Comparison of ENCODE assay signal across 14 cellular contexts in the genomic region with DNA sequence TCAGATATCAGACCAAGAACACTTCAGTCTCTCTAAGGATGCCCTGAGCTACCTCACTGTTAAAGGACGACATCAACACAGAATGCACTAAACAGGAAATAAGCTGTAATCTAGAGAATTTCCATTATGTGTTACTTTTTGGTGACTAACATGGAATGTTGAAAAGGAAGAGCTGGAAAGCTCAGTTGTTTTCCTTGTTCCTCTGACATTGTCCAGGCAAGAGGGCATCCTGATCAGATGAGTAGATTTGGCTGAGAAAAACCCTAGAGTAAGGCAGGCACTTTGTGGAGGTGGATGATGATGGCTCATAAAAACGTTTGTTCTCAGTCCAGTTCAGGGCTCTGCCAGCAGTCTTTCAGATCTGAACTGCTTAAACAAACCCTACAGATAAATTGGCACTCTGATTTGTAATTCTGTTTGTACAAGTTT. TPM values are rescaled to one million over a fixed set of nuclear protein-coding genes. Genes with fewer than 3 reads are reported as not detected.
A peak's percentile ranks its signal among the peaks of the same experiment; 100 is the strongest.
DNase-seq lines count a peak whose midpoint lies in the region; ATAC-seq and TF ChIP-seq lines count a peak whose summit lies in the region.
"Had no signal": no experiment of that assay in that cellular context is flagged by ENCODE, and none has a peak within 500 bp of the region (broad histone marks: within the 10 kb centered on the region; RNA-seq: fewer than 3 reads in every experiment).

No MANE protein-coding gene starts in this region.

- no peaks in the 10 kb centered on the region for H3K9me3 ChIP-seq in prostate gland
- H3K9me3 ChIP-seq: A549, upper lobe of left lung had no signal

- no peaks in the 10 kb centered on the region for H3K27me3 ChIP-seq in prostate gland (replicated peaks; ENCODE audit: insufficient read depth)
- H3K27me3 ChIP-seq: upper lobe of left lung had no signal

- H3K4me3 Mint-ChIP-seq in activated CD4-positive, alpha-beta T cell treated with anti-CD3 and anti-CD28 coated beads for 36 hours: no peak overlapping the region
- H3K4me3 Mint-ChIP-seq in glutamatergic neuron (ENCODE audit: unreplicated experiment): no peak overlapping the region
- H3K4me3 Mint-ChIP-seq: brain; natural killer cell treated with Interleukin-12 subunit alpha and Interleukin-12 subunit beta and Interleukin-15 and Interleukin-18, amount 100 ng/mL, for 72 hours had no signal

- peak overlapping the region; percentile 76 for H3K27ac Mint-ChIP-seq in activated CD4-positive, alpha-beta T cell treated with anti-CD3 and anti-CD28 coated beads for 36 hours
- no peak overlapping the region for H3K27ac Mint-ChIP-seq in glutamatergic neuron (ENCODE audit: unreplicated experiment)
- H3K27ac Mint-ChIP-seq: brain; natural killer cell treated with Interleukin-12 subunit alpha and Interleukin-12 subunit beta and Interleukin-15 and Interleukin-18, amount 100 ng/mL, for 72 hours had no signal

- no peak for TF ChIP-seq CTCF in prostate gland (IDR thresholded peaks at IDR 0.05)
- no peak for TF ChIP-seq CTCF in glutamatergic neuron (IDR thresholded peaks at IDR 0.05; ENCODE audit: partially characterized antibody, unreplicated experiment)

- POLR2A ChIA-PET in activated CD4-positive, alpha-beta T cell treated with anti-CD3 and anti-CD28 coated beads for 36 hours (lab: Charles Lee): no interaction called here

- peaks cover 5% of the 10 kb centered on the region for H3K36me3 Mint-ChIP-seq in activated CD4-positive, alpha-beta T cell treated with anti-CD3 and anti-CD28 coated beads for 36 hours (ENCODE audit: low read depth)
- no peaks in the 10 kb centered on the region for H3K36me3 Mint-ChIP-seq in glutamatergic neuron (ENCODE audit: unreplicated experiment)
- H3K36me3 Mint-ChIP-seq: natural killer cell treated with Interleukin-12 subunit alpha and Interleukin-12 subunit beta and Interleukin-15 and Interleukin-18, amount 100 ng/mL, for 72 hours had no signal

- TF ChIP-seq POLR2A in prostate gland (IDR thresholded peaks at IDR 0.05): no peak

- WGBS in prostate gland: 5% methylated on average over 2 of the region's 2 CpGs

- no peaks in the 10 kb centered on the region for H3K27me3 Mint-ChIP-seq in activated CD4-positive, alpha-beta T cell treated with anti-CD3 and anti-CD28 coated beads for 36 hours
- H3K27me3 Mint-ChIP-seq in glutamatergic neuron (ENCODE audit: unreplicated experiment): no peaks in the 10 kb centered on the region
- H3K27me3 Mint-ChIP-seq: brain; natural killer cell treated with Interleukin-12 subunit alpha and Interleukin-12 subunit beta and Interleukin-15 and Interleukin-18, amount 100 ng/mL, for 72 hours had no signal

- H3K36me3 ChIP-seq in prostate gland: no peaks in the 10 kb centered on the region

- H3K27ac ChIP-seq in epithelial cell of prostate: peak overlapping the region; percentile 26
- no peak overlapping the region for H3K27ac ChIP-seq in prostate gland
- H3K27ac ChIP-seq: A549, RWPE1, upper lobe of left lung had no signal

- H3K4me3 ChIP-seq in prostate gland: no peak overlapping the region
- H3K4me3 ChIP-seq: A549, upper lobe of left lung had no signal

- no peak for DNase-seq in activated CD4-positive, alpha-beta T cell treated with anti-CD3 and anti-CD28 coated beads for 36 hours
- DNase-seq in activated CD4-positive, alpha-beta T cell treated with anti-CD3 and anti-CD28 coated beads, Interleukin-2, amount 50 U/mL, for 4 hours: no peak
- DNase-seq in NCI-H2029 treated with DMSO at 0.1 percent for 48 hours (lab: John Stamatoyannopoulos, UW) (peak; percentile 33), epithelial cell of prostate (ENCODE audit: low read depth, low spot score) (no peak), prostate gland (ENCODE audit: low spot score) (peak; percentile 21), glutamatergic neuron (no peak), hypothalamus (lab: John Stamatoyannopoulos, UW) (no peak)
- DNase-seq: kidney had no signal

- H3K9me3 Mint-ChIP-seq in activated CD4-positive, alpha-beta T cell treated with anti-CD3 and anti-CD28 coated beads for 36 hours (ENCODE audit: low read depth): no peaks in the 10 kb centered on the region
- H3K9me3 Mint-ChIP-seq in glutamatergic neuron (ENCODE audit: unreplicated experiment): no peaks in the 10 kb centered on the region
- H3K9me3 Mint-ChIP-seq: brain; natural killer cell treated with Interleukin-12 subunit alpha and Interleukin-12 subunit beta and Interleukin-15 and Interleukin-18, amount 100 ng/mL, for 72 hours had no signal

- intact Hi-C loops in activated CD4-positive, alpha-beta T cell treated with anti-CD3 and anti-CD28 coated beads for 36 hours (cut with DNase I, micrococcal nuclease): no loop called here
- intact Hi-C loops in prostate gland (cut with DNase I): no loop called here

- H3K4me1 ChIP-seq in prostate gland (replicated peaks): no peaks in the 10 kb centered on the region
- H3K4me1 ChIP-seq: A549, upper lobe of left lung had no signal

- CTCF ChIA-PET in activated CD4-positive, alpha-beta T cell treated with anti-CD3 and anti-CD28 coated beads for 36 hours (lab: Charles Lee): interaction anchor here (0.6 to 3.1 kb wide), 5 partner anchors 29 to 100 kb away, joined by 3 to 11 read pairs (median 3); no protein-coding TSS in a partner anchor

- H3K4me1 Mint-ChIP-seq in activated CD4-positive, alpha-beta T cell treated with anti-CD3 and anti-CD28 coated beads for 36 hours: peaks cover 16% of the 10 kb centered on the region
- no peaks in the 10 kb centered on the region for H3K4me1 Mint-ChIP-seq in glutamatergic neuron (ENCODE audit: low read depth, unreplicated experiment)
- H3K4me1 Mint-ChIP-seq: brain had no signal

- ATAC-seq in activated CD4-positive, alpha-beta T cell treated with anti-CD3 and anti-CD28 coated beads for 36 hours: no peak
- no peak for ATAC-seq in HG02763 (IDR thresholded peaks at IDR 0.05; ENCODE audit: unreplicated experiment)
- ATAC-seq: natural killer cell treated with Interleukin-12 subunit alpha and Interleukin-12 subunit beta and Interleukin-15 and Interleukin-18, amount 100 ng/mL, for 72 hours had no signal

RNA-seq across cellular contexts. Expression of a gene that starts 34.0 kb away (rescaled TPM):
- total RNA-seq in activated CD4-positive, alpha-beta T cell treated with anti-CD3 and anti-CD28 coated beads for 36 hours: 10 to 100 TPM; 22.4 to 27.4 TPM
- total RNA-seq in prostate gland (10 to 100 TPM in 1 of 2 donors, 1 to 10 TPM in 1; 7.7 to 13.3 TPM), glutamatergic neuron (ENCODE audit: unreplicated experiment) (2.8 TPM)

RNA-seq across cellular contexts. Expression of a gene that starts 34.2 kb away (rescaled TPM):
- total RNA-seq in activated CD4-positive, alpha-beta T cell treated with anti-CD3 and anti-CD28 coated beads for 36 hours: 1 to 10 TPM; 4.0 to 5.0 TPM
- total RNA-seq in prostate gland (1 to 10 TPM; 2.5 to 2.6 TPM), glutamatergic neuron (ENCODE audit: unreplicated experiment) (not detected)

RNA-seq across cellular contexts. Expression of a gene that starts 45.9 kb away (rescaled TPM):
- 100 to 1,000 TPM; 173 to 241 TPM for total RNA-seq in activated CD4-positive, alpha-beta T cell treated with anti-CD3 and anti-CD28 coated beads for 36 hours
- total RNA-seq in prostate gland: 10 to 100 TPM; 28.7 to 49.0 TPM
- total RNA-seq in glutamatergic neuron (ENCODE audit: unreplicated experiment): 1.9 TPM

Comparison
In these comparisons a context has a peak if more than half of its experiments do, and no peak if none do; other contexts are left out.
1. DNase-seq: peak in NCI-H2029 treated with DMSO at 0.1 percent for 48 hours (single experiment) and prostate gland (single experiment); none in activated CD4-positive, alpha-beta T cell treated with anti-CD3 and anti-CD28 coated beads for 36 hours (single experiment), activated CD4-positive, alpha-beta T cell treated with anti-CD3 and anti-CD28 coated beads, Interleukin-2, amount 50 U/mL, for 4 hours (0 of 2), epithelial cell of prostate (single experiment), glutamatergic neuron (single experiment) and hypothalamus (0 of 51).
2. RNA of a gene that starts 45.9 kb away (total RNA-seq): 173 to 241 TPM in activated CD4-positive, alpha-beta T cell treated with anti-CD3 and anti-CD28 coated beads for 36 hours and 28.7 to 49.0 TPM in prostate gland; 1.9 TPM in glutamatergic neuron (single experiment); every median in the first group is over 10 times any median in the second.